ENCODE assay signal across 12 cellular contexts in genomic region chr1:12125422-12126355, GRCh38. TPM values are rescaled to one million over a fixed set of nuclear protein-coding genes. Genes with fewer than 3 reads are reported as not detected.
DNase-seq lines count a peak whose midpoint lies in the region; ATAC-seq and TF ChIP-seq lines count a peak whose summit lies in the region.
"Had no signal": no experiment of that assay in that cellular context is flagged by ENCODE, and none has a peak within 500 bp of the region (broad histone marks: within the 10 kb centered on the region; RNA-seq: fewer than 3 reads in every experiment).

No MANE protein-coding gene starts in this region.

- no peak overlapping the region for H3K4me3 ChIP-seq in stomach
- H3K4me3 ChIP-seq: hepatocyte, SJCRH30, tibial artery had no signal

- peaks cover 7 to 22% (median 20%) of the 10 kb centered on the region in 4 donors for H3K4me1 ChIP-seq in stomach
- H3K4me1 ChIP-seq: tibial artery had no signal

- no peak for ATAC-seq in activated CD4-positive, alpha-beta T cell treated with anti-CD3 and anti-CD28 coated beads for 36 hours
- no peak for ATAC-seq in activated CD8-positive, alpha-beta T cell treated with anti-CD3 and anti-CD28 coated beads for 36 hours
- peak; percentile 7 for ATAC-seq in left lobe of liver
- no peak for ATAC-seq in HG02571 (IDR thresholded peaks at IDR 0.05; ENCODE audit: unreplicated experiment)
- no peak for ATAC-seq in GM19023 (IDR thresholded peaks at IDR 0.05; ENCODE audit: unreplicated experiment)

- H3K9me3 Mint-ChIP-seq in activated CD4-positive, alpha-beta T cell treated with anti-CD3 and anti-CD28 coated beads for 36 hours (ENCODE audit: low read depth): no peaks in the 10 kb centered on the region
- no peaks in the 10 kb centered on the region for H3K9me3 Mint-ChIP-seq in activated CD8-positive, alpha-beta T cell treated with anti-CD3 and anti-CD28 coated beads for 36 hours

- TF ChIP-seq EP300 in stomach (IDR thresholded peaks at IDR 0.05): no peak

- peak overlapping the region; percentile 60 for H3K27ac Mint-ChIP-seq in activated CD4-positive, alpha-beta T cell treated with anti-CD3 and anti-CD28 coated beads for 36 hours
- peak overlapping the region; percentile 73 for H3K27ac Mint-ChIP-seq in activated CD8-positive, alpha-beta T cell treated with anti-CD3 and anti-CD28 coated beads for 36 hours

- TF ChIP-seq POLR2A in stomach (IDR thresholded peaks at IDR 0.05): no peak

- H3K27ac ChIP-seq in stomach: peak overlapping the region; percentile 2 to 62 (median 54)
- H3K27ac ChIP-seq: hepatocyte, SJCRH30, tibial artery had no signal

- CTCF ChIA-PET in activated CD4-positive, alpha-beta T cell treated with anti-CD3 and anti-CD28 coated beads for 36 hours (lab: Charles Lee): interaction anchor here (0.6 to 11.1 kb wide), 40 partner anchors 8 to 534 kb away, joined by 3 to 265 read pairs (median 9); partner anchors contain the start of genes TNFRSF1B and VPS13D
- CTCF ChIA-PET in activated CD8-positive, alpha-beta T cell treated with anti-CD3 and anti-CD28 coated beads for 36 hours (lab: Charles Lee): interaction anchor here (0.6 to 11.7 kb wide), 62 partner anchors 8 to 533 kb away, joined by 3 to 395 read pairs (median 9); partner anchors contain the start of genes MIIP, TNFRSF1B and VPS13D

- H3K36me3 ChIP-seq in stomach: no peaks in the 10 kb centered on the region
- H3K36me3 ChIP-seq: SJCRH30, tibial artery had no signal

- peaks cover 53% of the 10 kb centered on the region for H3K4me1 Mint-ChIP-seq in activated CD4-positive, alpha-beta T cell treated with anti-CD3 and anti-CD28 coated beads for 36 hours
- H3K4me1 Mint-ChIP-seq in activated CD8-positive, alpha-beta T cell treated with anti-CD3 and anti-CD28 coated beads for 36 hours (ENCODE audit: low read depth): peaks cover 64% of the 10 kb centered on the region

- H3K27me3 Mint-ChIP-seq in activated CD4-positive, alpha-beta T cell treated with anti-CD3 and anti-CD28 coated beads for 36 hours: no peaks in the 10 kb centered on the region
- peaks cover 3% of the 10 kb centered on the region for H3K27me3 Mint-ChIP-seq in activated CD8-positive, alpha-beta T cell treated with anti-CD3 and anti-CD28 coated beads for 36 hours

- H3K9me3 ChIP-seq in stomach: no peaks in the 10 kb centered on the region
- H3K9me3 ChIP-seq: SJCRH30, tibial artery had no signal

- intact Hi-C loops in activated CD4-positive, alpha-beta T cell treated with anti-CD3 and anti-CD28 coated beads for 36 hours (cut with DNase I, micrococcal nuclease): loop anchor here (1.0 to 5.0 kb wide), 4 partner anchors 37 to 493 kb away; partner anchors contain the start of gene DHRS3 (in 1 of the 2)
- intact Hi-C loops in activated CD8-positive, alpha-beta T cell treated with anti-CD3 and anti-CD28 coated beads for 36 hours (cut with micrococcal nuclease): loop anchor here (1.0 to 5.0 kb wide), 3 partner anchors 37 to 83 kb away; no protein-coding TSS in a partner anchor
- intact Hi-C loops in stomach (cut with DNase I; ENCODE audit: low total_unique reads): no loop called here

- peaks cover 0 to 3% (median 0%) of the 10 kb centered on the region in 3 donors for H3K27me3 ChIP-seq in stomach
- H3K27me3 ChIP-seq: hepatocyte had no signal

- POLR2A ChIA-PET in activated CD4-positive, alpha-beta T cell treated with anti-CD3 and anti-CD28 coated beads for 36 hours (lab: Charles Lee): interaction anchor here (1.1 to 2.3 kb wide), 2 partner anchors 49 to 52 kb away, joined by 3 to 6 read pairs; no protein-coding TSS in a partner anchor
- POLR2A ChIA-PET in activated CD8-positive, alpha-beta T cell treated with anti-CD3 and anti-CD28 coated beads for 36 hours (lab: Charles Lee): interaction anchor here (1.0 to 4.9 kb wide), 14 partner anchors 9 to 89 kb away, joined by 3 to 51 read pairs (median 6); partner anchors contain the start of gene TNFRSF1B

- 63 to 75% (median 70%) methylated on average over 21 to 24 of the region's 24 CpGs for WGBS in stomach, 5 donors

- TF ChIP-seq CTCF in activated CD8-positive, alpha-beta T cell treated with anti-CD3 and anti-CD28 coated beads for 36 hours (IDR thresholded peaks at IDR 0.05): no peak
- TF ChIP-seq CTCF in stomach (IDR thresholded peaks at IDR 0.05): no peak

- DNase-seq in activated CD4-positive, alpha-beta T cell treated with anti-CD3 and anti-CD28 coated beads for 36 hours: no peak
- no peak for DNase-seq in activated CD4-positive, alpha-beta T cell treated with anti-CD3 and anti-CD28 coated beads for 48 hours
- no peak for DNase-seq in activated CD8-positive, alpha-beta T cell treated with anti-CD3 and anti-CD28 coated beads for 36 hours
- DNase-seq in left lobe of liver (ENCODE audit: low spot score) (no peak), stomach (peak; percentile 56), cortex of kidney (lab: John Stamatoyannopoulos, UW) (no peak)

- H3K4me3 Mint-ChIP-seq in activated CD4-positive, alpha-beta T cell treated with anti-CD3 and anti-CD28 coated beads for 36 hours: no peak overlapping the region
- H3K4me3 Mint-ChIP-seq in activated CD8-positive, alpha-beta T cell treated with anti-CD3 and anti-CD28 coated beads for 36 hours: no peak overlapping the region

- H3K36me3 Mint-ChIP-seq in activated CD4-positive, alpha-beta T cell treated with anti-CD3 and anti-CD28 coated beads for 36 hours (ENCODE audit: low read depth): peaks cover 4% of the 10 kb centered on the region
- no peaks in the 10 kb centered on the region for H3K36me3 Mint-ChIP-seq in activated CD8-positive, alpha-beta T cell treated with anti-CD3 and anti-CD28 coated beads for 36 hours (ENCODE audit: low read depth)

RNA-seq across cellular contexts. Expression of gene TNFRSF1B, which starts 41.1 kb away (rescaled TPM):
- total RNA-seq in activated CD4-positive, alpha-beta T cell treated with anti-CD3 and anti-CD28 coated beads for 36 hours: 100 to 1,000 TPM; 107 to 116 TPM
- 100 to 1,000 TPM; 173 to 191 TPM for total RNA-seq in activated CD8-positive, alpha-beta T cell treated with anti-CD3 and anti-CD28 coated beads for 36 hours
- total RNA-seq in left lobe of liver (16.8 TPM), stomach (10 to 100 TPM in 4 of 5 donors, 1 to 10 TPM in 1; 7.1 to 24.3 (median 14.9) TPM)
- 1 to 10 TPM; 5.4 to 8.4 (median 7.8) TPM for polyA plus RNA-seq in stomach
- total RNA-seq: HT-29 had no signal
